ENCODE assay signal across 8 cellular contexts in the genomic region with DNA sequence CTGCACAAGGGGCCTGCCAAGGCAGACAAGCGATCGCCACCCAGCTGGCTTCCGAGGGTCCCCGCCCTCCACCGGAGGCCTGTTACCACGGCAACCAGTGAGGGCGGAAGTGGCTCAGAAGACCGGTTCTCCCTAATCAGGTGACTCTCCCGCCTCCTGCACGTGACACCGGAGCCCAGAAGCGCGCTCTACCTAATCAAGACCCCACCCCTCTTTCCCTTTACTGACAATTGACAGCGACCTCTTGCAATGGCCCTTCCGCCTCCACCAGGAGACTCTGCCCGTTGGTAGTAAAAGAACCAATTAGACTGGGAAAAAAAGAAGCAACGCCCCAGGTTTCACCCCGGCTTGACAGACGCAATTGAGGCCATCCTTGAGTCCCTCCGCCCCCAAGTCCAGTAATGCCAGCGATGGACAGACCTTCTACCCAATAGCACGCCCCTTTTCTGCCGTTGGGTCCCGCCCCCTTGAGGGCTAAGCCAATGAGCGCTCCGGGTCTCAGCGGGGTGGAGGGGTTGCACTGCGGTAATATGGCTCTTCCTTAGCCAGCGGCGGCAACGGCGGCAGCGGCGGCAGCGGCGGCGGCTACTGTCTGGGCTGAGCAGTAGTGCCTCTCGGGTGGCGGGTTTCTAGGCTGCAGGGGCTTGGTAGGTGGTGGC. TPM values are rescaled to one million over a fixed set of nuclear protein-coding genes. Genes with fewer than 3 reads are reported as not detected.
A peak's percentile ranks its signal among the peaks of the same experiment; 100 is the strongest.
DNase-seq lines count a peak whose midpoint lies in the region; ATAC-seq and TF ChIP-seq lines count a peak whose summit lies in the region.

UVRAG (plus strand) TSS at position 525 of the 659 bp plus-strand sequence. CDS start 198 bp downstream, outside the sequence.

- CTCF ChIA-PET in activated CD4-positive, alpha-beta T cell treated with anti-CD3 and anti-CD28 coated beads, Interleukin-2, amount 10 ng/mL, durations not matched to agents 7 days and 5 days (lab: Charles Lee): interaction anchor here (0.8 to 3.8 kb wide), 6 partner anchors 9 to 392 kb away, joined by 3 to 33 read pairs (median 3); no protein-coding TSS in a partner anchor

- H3K9ac ChIP-seq in BLaER1: peak within 1 kb of the TSS; percentile 92

- H3K4me3 ChIP-seq in BLaER1: peak within 1 kb of the TSS; percentile 98
- peak within 1 kb of the TSS; percentile 86 for H3K4me3 ChIP-seq in coronary artery

- peak; percentile 70 for ATAC-seq in GM19328 (IDR thresholded peaks at IDR 0.05; ENCODE audit: unreplicated experiment)
- ATAC-seq in HG03520 (IDR thresholded peaks at IDR 0.05; ENCODE audit: unreplicated experiment): peak; percentile 74
- peak; percentile 90 for ATAC-seq in left colon

- intact Hi-C loops in left colon (cut with DNase I, micrococcal nuclease): no loop called here

- H3K4me3 Mint-ChIP-seq in activated CD4-positive, alpha-beta T cell treated with anti-CD3 and anti-CD28 coated beads, Interleukin-2, amount 10 ng/mL, durations not matched to agents 7 days and 5 days: no peak within 1 kb of the TSS

- peak within 1 kb of the TSS; percentile 98 for H3K4me2 ChIP-seq in BLaER1

- H3K27me3 ChIP-seq in BLaER1: no peaks in the 10 kb centered on the region

- H3K4me1 ChIP-seq in BLaER1: peaks cover 30% of the 10 kb centered on the region

- peaks cover 3% of the 10 kb centered on the region for H3K36me3 Mint-ChIP-seq in activated CD4-positive, alpha-beta T cell treated with anti-CD3 and anti-CD28 coated beads, Interleukin-2, amount 10 ng/mL, durations not matched to agents 7 days and 5 days (ENCODE audit: low read depth)

- POLR2A ChIA-PET in activated CD4-positive, alpha-beta T cell treated with anti-CD3 and anti-CD28 coated beads, Interleukin-2, amount 10 ng/mL, durations not matched to agents 7 days and 5 days (lab: Charles Lee): no interaction called here

- H3K9me3 ChIP-seq in BLaER1: no peaks in the 10 kb centered on the region

- peak within 1 kb of the TSS; percentile 98 for H3K27ac Mint-ChIP-seq in activated CD4-positive, alpha-beta T cell treated with anti-CD3 and anti-CD28 coated beads, Interleukin-2, amount 10 ng/mL, durations not matched to agents 7 days and 5 days

- TF ChIP-seq CTCF in coronary artery (IDR thresholded peaks at IDR 0.05): no peak

- no peaks in the 10 kb centered on the region for H3K27me3 Mint-ChIP-seq in activated CD4-positive, alpha-beta T cell treated with anti-CD3 and anti-CD28 coated beads, Interleukin-2, amount 10 ng/mL, durations not matched to agents 7 days and 5 days

- DNase-seq in NCI-H69 (lab: John Stamatoyannopoulos, UW) (peak; percentile 100), coronary artery (ENCODE audit: low spot score) (peak; percentile 100), left colon (peak; percentile 97 to 99)
- peak; percentile 99 for DNase-seq in activated CD4-positive, alpha-beta T cell treated with anti-CD3 and anti-CD28 coated beads, Interleukin-2, amount 10 ng/mL, durations not matched to agents 7 days and 5 days
- peak; percentile 97 for DNase-seq in stimulated activated CD4-positive, alpha-beta T cell treated with anti-CD3 and anti-CD28 coated beads, Interleukin-1b, Interleukin-23, amount 100 ng/mL, for 48 hours

- H4K20me1 ChIP-seq in BLaER1: peaks cover 13% of the 10 kb centered on the region

- peak within 1 kb of the TSS; percentile 90 for H3K27ac ChIP-seq in BLaER1
- H3K27ac ChIP-seq in coronary artery: peak within 1 kb of the TSS; percentile 97

- H3K36me3 ChIP-seq in BLaER1: 0 out of 2 replicates have a peak, but pooled peaks cover under 1% of the 10 kb centered on the region

- peaks cover 16% of the 10 kb centered on the region for H3K4me1 Mint-ChIP-seq in activated CD4-positive, alpha-beta T cell treated with anti-CD3 and anti-CD28 coated beads, Interleukin-2, amount 10 ng/mL, durations not matched to agents 7 days and 5 days

- H3K9me3 Mint-ChIP-seq in activated CD4-positive, alpha-beta T cell treated with anti-CD3 and anti-CD28 coated beads, Interleukin-2, amount 10 ng/mL, durations not matched to agents 7 days and 5 days: no peaks in the 10 kb centered on the region

RNA-seq across cellular contexts. Expression of gene UVRAG, which starts in this region (rescaled TPM):
- total RNA-seq in activated CD4-positive, alpha-beta T cell treated with anti-CD3 and anti-CD28 coated beads, Interleukin-2, amount 10 ng/mL, durations not matched to agents 7 days and 5 days: 10 to 100 TPM; 16.8 to 17.0 TPM
- total RNA-seq in left colon: 10 to 100 TPM; 15.9 to 22.4 TPM

Comparison
In these comparisons a context has a peak if more than half of its experiments do, and no peak if none do; other contexts are left out.
1. Peak in every context shown above with its lines: DNase-seq, ATAC-seq, H3K4me3 ChIP-seq and H3K27ac ChIP-seq.